In the genomic region with DNA sequence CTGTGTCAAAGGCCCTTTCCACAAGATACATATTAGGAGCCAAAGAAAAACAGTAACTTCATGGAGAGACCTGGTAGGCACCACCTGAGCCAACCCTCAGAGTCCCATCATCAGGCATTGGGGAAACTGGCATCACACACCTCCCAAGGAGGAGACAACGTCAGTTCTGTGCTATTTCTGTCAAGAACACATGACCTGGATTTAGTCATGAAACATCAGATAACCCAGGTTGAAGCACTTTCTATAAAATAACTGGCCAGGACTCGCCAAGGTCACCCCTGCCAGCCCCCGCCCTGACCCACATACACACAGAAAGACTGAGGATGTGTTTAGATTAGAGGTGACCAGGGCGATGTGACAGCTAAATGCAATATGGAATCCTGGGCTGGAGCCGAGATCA, we compare ENCODE assay signal across 15 cellular contexts. TPM values are rescaled to one million over a fixed set of nuclear protein-coding genes. Genes with fewer than 3 reads are reported as not detected.
"Had no signal": no experiment of that assay in that cellular context is flagged by ENCODE, and none has a peak within 500 bp of the region (broad histone marks: within the 10 kb centered on the region; RNA-seq: fewer than 3 reads in every experiment).

No MANE protein-coding gene starts in this region.

- H3K4me3 ChIP-seq: cardiac muscle cell, SJCRH30, stomach, thoracic aorta had no signal

- H3K9me3 ChIP-seq: SJCRH30, stomach, thoracic aorta had no signal

- ATAC-seq: natural killer cell had no signal

- H3K4me1 ChIP-seq: parathyroid adenoma had no signal

- H3K27me3 ChIP-seq: cardiac muscle cell, SJCRH30 had no signal

- DNase-seq: activated CD4-positive, CD25-positive, alpha-beta regulatory T cell; activated gamma-delta T cell; erythroblast; kidney glomerular epithelial cell; natural killer cell; retina; SJCRH30; small intestine; stimulated activated CD4-positive, alpha-beta T cell treated with anti-CD3 and anti-CD28 coated beads, Interleukin-4, amount 100 ng/mL, for 1 hour; stomach; T1000 had no signal

- H3K36me3 ChIP-seq: cardiac muscle cell, thoracic aorta had no signal

- H3K27ac ChIP-seq: cardiac muscle cell, parathyroid adenoma, SJCRH30 had no signal

RNA-seq across cellular contexts. Expression of a gene that starts 35.6 kb away (rescaled TPM):
- total RNA-seq: activated CD8-positive, alpha-beta memory T cell treated with anti-CD3 and anti-CD28 coated beads for 36 hours; natural killer cell had no signal

RNA-seq across cellular contexts. Expression of a gene that starts 35.8 kb away (rescaled TPM):
- total RNA-seq: activated CD8-positive, alpha-beta memory T cell treated with anti-CD3 and anti-CD28 coated beads for 36 hours; natural killer cell had no signal
